Comparison of ENCODE assay signal across 1 cellular context in genomic region chr1:20152599-20152930, GRCh38.
TF ChIP-seq lines count a peak whose summit lies in the region.

No MANE protein-coding gene starts in this region.

TF ChIP-seq in GM12878, 131 proteins besides CTCF, POLR2A, EP300 and RAD21:
- 0 out of 2 replicates have a peak, but pooled peaks have one; percentile 1 for TF ChIP-seq CHD2 (IDR thresholded peaks at IDR 0.05; ENCODE audit: borderline replicate concordance, low read depth, low read length)
- no peak for TF ChIP-seq POLR2AphosphoS5 (IDR thresholded peaks at IDR 0.05; ENCODE audit: low read length)
